11 cellular contexts compared by ENCODE assay signal in the genomic region with DNA sequence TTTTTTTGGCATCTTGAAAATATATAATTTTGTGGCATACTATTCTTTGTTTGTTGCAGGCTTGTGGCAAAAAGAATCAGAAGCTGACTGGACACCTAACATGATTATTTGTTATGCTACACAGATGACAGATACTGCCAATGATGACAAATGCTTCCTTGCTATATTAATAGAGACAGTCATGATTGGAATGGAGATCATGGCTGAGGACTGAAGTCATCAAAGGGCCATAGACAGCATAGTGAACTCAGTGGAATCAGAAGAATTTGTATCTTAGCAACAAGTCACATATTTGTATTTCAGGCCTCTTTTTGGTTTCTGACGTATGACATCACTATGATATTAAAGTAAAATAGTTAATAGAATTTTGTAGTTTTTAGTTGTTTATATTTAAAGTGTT.
"Had no signal": no experiment of that assay in that cellular context is flagged by ENCODE, and none has a peak within 500 bp of the region (broad histone marks: within the 10 kb centered on the region; RNA-seq: fewer than 3 reads in every experiment).

No MANE protein-coding gene starts in this region.

- H3K27ac ChIP-seq: tibial nerve, vagina had no signal

- H3K4me1 ChIP-seq: tibial nerve, vagina had no signal

- H3K27me3 ChIP-seq: tibial nerve, vagina had no signal

- H3K4me3 ChIP-seq: tibial nerve, vagina had no signal

- H3K36me3 ChIP-seq: tibial nerve, vagina had no signal

- H3K9me3 ChIP-seq: tibial nerve, vagina had no signal

- DNase-seq: activated CD4-positive, alpha-beta T cell treated with anti-CD3 and anti-CD28 coated beads, Interleukin-2, amount 50 U/mL, for 48 hours; activated gamma-delta T cell treated with Interleukin-2 at 50 U/mL for 16 hours; activated naive CD8-positive, alpha-beta T cell treated with anti-CD3 and anti-CD28 coated beads for 36 hours; activated T-cell treated with anti-CD3 and anti-CD28 coated beads for 4 hours; amniotic stem cell; cortex of kidney; left cardiac atrium; retina had no signal

- ATAC-seq: esophagus mucosa, left cardiac atrium had no signal
